In the genomic region with DNA sequence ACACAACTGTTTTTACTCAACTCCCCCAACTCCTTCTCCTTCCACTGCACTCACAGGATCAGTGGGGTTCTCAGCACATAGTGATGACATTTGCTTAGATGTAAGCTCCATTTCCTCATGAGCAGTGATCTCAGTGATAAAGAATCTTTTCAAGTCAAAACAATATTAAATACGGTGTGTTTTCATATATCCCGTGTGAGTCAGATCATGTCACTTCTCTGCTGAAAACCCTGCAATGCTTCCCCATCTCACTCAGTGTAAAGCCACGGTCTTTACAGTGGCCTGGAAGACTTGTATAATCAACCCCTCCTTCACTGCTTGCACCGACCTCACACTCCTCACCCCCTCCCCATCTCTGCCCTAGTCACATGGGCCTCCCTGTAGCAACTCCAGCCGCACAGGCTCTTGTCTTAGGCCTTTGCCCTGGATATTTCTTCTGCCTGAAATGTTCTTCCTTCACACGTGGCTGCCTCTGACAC, we compare ENCODE assay signal across 8 cellular contexts.
A peak's percentile ranks its signal among the peaks of the same experiment; 100 is the strongest.
DNase-seq lines count a peak whose midpoint lies in the region; ATAC-seq, FAIRE-seq and TF ChIP-seq lines count a peak whose summit lies in the region.

No MANE protein-coding gene starts in this region.

- H3K36me3 ChIP-seq in gastroesophageal sphincter = no peaks in the 10 kb centered on the region

- ATAC-seq in gastroesophageal sphincter (peak; percentile 78), HG02571 (IDR thresholded peaks at IDR 0.05; ENCODE audit: unreplicated experiment) (no peak), GM21360 (IDR thresholded peaks at IDR 0.05; ENCODE audit: unreplicated experiment) (no peak)

- DNase-seq in H4 (ENCODE audit: low spot score) = peak; percentile 70
- peak; percentile 46 for DNase-seq in T1000 (lab: John Stamatoyannopoulos, UW)
- peak; percentile 27 for DNase-seq in putamen (ENCODE audit: low spot score)
- no peak for DNase-seq in activated CD4-positive, CD25-positive, alpha-beta regulatory T cell treated with anti-CD3 and anti-CD28 coated beads, Interleukin-2, amount 50 U/mL, for 72 hours
- no peak for DNase-seq in GM12892 (ENCODE audit: insufficient read length)

- H3K9me3 ChIP-seq in gastroesophageal sphincter = no peaks in the 10 kb centered on the region

- 9 to 13% methylated on average over 6 of the region's 6 CpGs for WGBS in gastroesophageal sphincter (ENCODE audit: low coverage in 1 of 2), 2 donors

- H3K27me3 ChIP-seq in gastroesophageal sphincter = no peaks in the 10 kb centered on the region

- TF ChIP-seq POLR2A in gastroesophageal sphincter (IDR thresholded peaks at IDR 0.05) = no peak
- TF ChIP-seq POLR2A in GM12892 (IDR thresholded peaks at IDR 0.05; ENCODE audit: low read depth, low read length) = no peak

- TF ChIP-seq CTCF in gastroesophageal sphincter (IDR thresholded peaks at IDR 0.05) = no peak

- no peak for TF ChIP-seq EP300 in gastroesophageal sphincter (IDR thresholded peaks at IDR 0.05)

- H3K27ac ChIP-seq in gastroesophageal sphincter = peak overlapping the region; percentile 43 to 83 (median 80)

- H3K4me3 ChIP-seq in gastroesophageal sphincter = no peak overlapping the region

- FAIRE-seq in GM12892 (lab: Jason Lieb, UNC) = no peak

- peaks cover 17 to 34% (median 17%) of the 10 kb centered on the region in 3 donors for H3K4me1 ChIP-seq in gastroesophageal sphincter

Comparison
In these comparisons a context has a peak if more than half of its experiments do, and no peak if none do; other contexts are left out.
1. DNase-seq: peak in H4 (single experiment), T1000 (single experiment) and putamen (single experiment); none in activated CD4-positive, CD25-positive, alpha-beta regulatory T cell treated with anti-CD3 and anti-CD28 coated beads, Interleukin-2, amount 50 U/mL, for 72 hours (single experiment) and GM12892 (single experiment).